ENCODE assay signal across 8 cellular contexts in genomic region chr7:27156901-27157716, GRCh38. TPM values are rescaled to one million over a fixed set of nuclear protein-coding genes. Genes with fewer than 3 reads are reported as not detected.
DNase-seq lines count a peak whose midpoint lies in the region; ATAC-seq and TF ChIP-seq lines count a peak whose summit lies in the region.
"Had no signal": no experiment of that assay in that cellular context is flagged by ENCODE, and none has a peak within 500 bp of the region (broad histone marks: within the 10 kb centered on the region; RNA-seq: fewer than 3 reads in every experiment).

No MANE protein-coding gene starts in this region.

- H3K36me3 Mint-ChIP-seq in activated CD8-positive, alpha-beta memory T cell treated with anti-CD3 and anti-CD28 coated beads, Interleukin-2, amount 10 ng/mL, durations not matched to agents 7 days and 5 days, result peaks cover 1% of the 10 kb centered on the region
- H3K36me3 Mint-ChIP-seq in natural killer cell, result no peaks in the 10 kb centered on the region

- peak; percentile 34 for DNase-seq in EH (ENCODE audit: low read depth)
- DNase-seq in activated CD8-positive, alpha-beta memory T cell treated with anti-CD3 and anti-CD28 coated beads, Interleukin-2, amount 10 ng/mL, durations not matched to agents 7 days and 5 days, result no peak
- no peak for DNase-seq in natural killer cell
- DNase-seq in NCI-H2196 treated with DMSO at 0.1 percent for 48 hours (lab: John Stamatoyannopoulos, UW; ENCODE audit: unreplicated experiment), result no peak
- DNase-seq in GM10266 (ENCODE audit: extremely low spot score), result no peak
- DNase-seq: T-helper 9 cell had no signal

- TF ChIP-seq CTCF in natural killer cell (IDR thresholded peaks at IDR 0.05) (no peak), GM10266 (IDR thresholded peaks at IDR 0.05; ENCODE audit: control insufficient read depth, insufficient read depth, low read depth, missing control alignments) (no peak)

- no peak for ATAC-seq in activated CD8-positive, alpha-beta memory T cell treated with anti-CD3 and anti-CD28 coated beads, Interleukin-2, amount 10 ng/mL, durations not matched to agents 7 days and 5 days
- ATAC-seq in natural killer cell, result no peak
- ATAC-seq in GM21825 (IDR thresholded peaks at IDR 0.05; ENCODE audit: unreplicated experiment), result no peak

- peak overlapping the region; percentile 57 for H3K27ac Mint-ChIP-seq in activated CD8-positive, alpha-beta memory T cell treated with anti-CD3 and anti-CD28 coated beads, Interleukin-2, amount 10 ng/mL, durations not matched to agents 7 days and 5 days
- no peak overlapping the region for H3K27ac Mint-ChIP-seq in natural killer cell

- CTCF ChIA-PET in activated CD8-positive, alpha-beta memory T cell treated with anti-CD3 and anti-CD28 coated beads, Interleukin-2, amount 10 ng/mL, durations not matched to agents 7 days and 5 days (lab: Charles Lee), result interaction anchor here (0.7 to 1.5 kb wide), 3 partner anchors 9 to 23 kb away, joined by 3 to 6 read pairs (median 3); partner anchors contain the start of gene HOXA9

- intact Hi-C loops in natural killer cell (cut with micrococcal nuclease), result loop anchor here (2.0 kb wide), 1 partner anchor 16 kb away; no protein-coding TSS in a partner anchor

- no peak overlapping the region for H3K4me3 Mint-ChIP-seq in activated CD8-positive, alpha-beta memory T cell treated with anti-CD3 and anti-CD28 coated beads, Interleukin-2, amount 10 ng/mL, durations not matched to agents 7 days and 5 days
- peak overlapping the region; percentile 59 for H3K4me3 Mint-ChIP-seq in natural killer cell

- peaks cover 19% of the 10 kb centered on the region for H3K4me1 Mint-ChIP-seq in activated CD8-positive, alpha-beta memory T cell treated with anti-CD3 and anti-CD28 coated beads, Interleukin-2, amount 10 ng/mL, durations not matched to agents 7 days and 5 days
- peaks cover 32 to 56% of the 10 kb centered on the region in 2 donors for H3K4me1 Mint-ChIP-seq in natural killer cell

- no peaks in the 10 kb centered on the region for H3K9me3 Mint-ChIP-seq in activated CD8-positive, alpha-beta memory T cell treated with anti-CD3 and anti-CD28 coated beads, Interleukin-2, amount 10 ng/mL, durations not matched to agents 7 days and 5 days (ENCODE audit: low read depth)
- no peaks in the 10 kb centered on the region for H3K9me3 Mint-ChIP-seq in natural killer cell

- peaks cover 87% of the 10 kb centered on the region for H3K27me3 Mint-ChIP-seq in activated CD8-positive, alpha-beta memory T cell treated with anti-CD3 and anti-CD28 coated beads, Interleukin-2, amount 10 ng/mL, durations not matched to agents 7 days and 5 days
- H3K27me3 Mint-ChIP-seq in natural killer cell (ENCODE audit: low read depth in 2 of 2), result peaks cover 68 to 74% of the 10 kb centered on the region in 2 donors

RNA-seq across cellular contexts. Expression of gene HOXA7, which starts 0.6 kb away (rescaled TPM):
- not detected for total RNA-seq in activated CD8-positive, alpha-beta memory T cell treated with anti-CD3 and anti-CD28 coated beads, Interleukin-2, amount 10 ng/mL, durations not matched to agents 7 days and 5 days
- not detected for total RNA-seq in natural killer cell
- total RNA-seq: frontal cortex had no signal

RNA-seq across cellular contexts. Expression of gene HOXA3, which starts 4.7 kb away (rescaled TPM):
- not detected for total RNA-seq in activated CD8-positive, alpha-beta memory T cell treated with anti-CD3 and anti-CD28 coated beads, Interleukin-2, amount 10 ng/mL, durations not matched to agents 7 days and 5 days
- under 1 TPM; 0.32 to 0.78 (median 0.35) TPM for total RNA-seq in natural killer cell
- total RNA-seq: frontal cortex had no signal

RNA-seq across cellular contexts. Expression of gene HOXA9, which starts 8.2 kb away (rescaled TPM):
- total RNA-seq in activated CD8-positive, alpha-beta memory T cell treated with anti-CD3 and anti-CD28 coated beads, Interleukin-2, amount 10 ng/mL, durations not matched to agents 7 days and 5 days, result not detected
- total RNA-seq in natural killer cell, result 1 to 10 TPM in 1 of 3 donors, under 1 TPM in 2; 0.39 to 4.6 (median 0.42) TPM
- total RNA-seq: frontal cortex had no signal

RNA-seq across cellular contexts. Expression of gene HOXA6, which starts 9.5 kb away (rescaled TPM):
- total RNA-seq in activated CD8-positive, alpha-beta memory T cell treated with anti-CD3 and anti-CD28 coated beads, Interleukin-2, amount 10 ng/mL, durations not matched to agents 7 days and 5 days, result not detected
- under 1 TPM; 0.28 to 0.65 (median 0.43) TPM for total RNA-seq in natural killer cell
- total RNA-seq: frontal cortex had no signal

RNA-seq across cellular contexts. Expression of gene HOXA5, which starts 13.6 kb away (rescaled TPM):
- not detected for total RNA-seq in activated CD8-positive, alpha-beta memory T cell treated with anti-CD3 and anti-CD28 coated beads, Interleukin-2, amount 10 ng/mL, durations not matched to agents 7 days and 5 days
- total RNA-seq in natural killer cell, result 10 to 100 TPM in 1 of 3 donors, under 1 TPM in 2; 0.29 to 13.0 (median 0.52) TPM
- total RNA-seq: frontal cortex had no signal
